In the genomic region with DNA sequence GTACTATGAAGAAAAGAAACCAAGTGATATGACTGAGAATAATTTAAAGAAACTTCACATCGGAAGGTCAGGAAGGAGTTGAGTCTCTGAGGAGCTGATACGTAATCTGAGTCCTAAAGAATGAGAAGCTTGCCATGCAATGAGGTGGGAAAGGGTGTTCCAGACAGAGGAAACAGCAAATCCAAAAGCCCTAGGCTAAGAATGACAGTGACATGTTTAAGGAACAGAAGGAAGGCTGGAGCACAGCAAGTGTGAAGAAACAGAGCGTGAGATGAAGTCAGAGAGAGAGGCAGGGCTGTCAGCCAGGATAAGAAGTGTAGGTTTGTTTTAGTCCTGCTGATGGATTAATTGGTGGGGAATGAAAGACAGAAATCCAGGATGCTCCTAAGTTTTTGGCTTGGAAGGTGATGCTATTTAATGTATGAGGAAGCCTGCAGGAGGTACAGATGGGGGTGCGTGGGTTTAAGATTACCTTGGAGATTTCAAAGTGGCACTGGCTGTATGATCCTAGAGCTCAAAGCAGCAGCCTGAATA, we compare ENCODE assay signal across 1 cellular context.
TF ChIP-seq lines count a peak whose summit lies in the region.

No MANE protein-coding gene starts in this region.

TF ChIP-seq in HEK293, 187 proteins besides CTCF, POLR2A, EP300 and RAD21 (continued from another document):
- peak; percentile 22; the same call in 1 of the 2 replicates for TF ChIP-seq PRDM10 (tag by site-specific recombination; IDR thresholded peaks at IDR 0.05)
- TF ChIP-seq, protein P1, sequence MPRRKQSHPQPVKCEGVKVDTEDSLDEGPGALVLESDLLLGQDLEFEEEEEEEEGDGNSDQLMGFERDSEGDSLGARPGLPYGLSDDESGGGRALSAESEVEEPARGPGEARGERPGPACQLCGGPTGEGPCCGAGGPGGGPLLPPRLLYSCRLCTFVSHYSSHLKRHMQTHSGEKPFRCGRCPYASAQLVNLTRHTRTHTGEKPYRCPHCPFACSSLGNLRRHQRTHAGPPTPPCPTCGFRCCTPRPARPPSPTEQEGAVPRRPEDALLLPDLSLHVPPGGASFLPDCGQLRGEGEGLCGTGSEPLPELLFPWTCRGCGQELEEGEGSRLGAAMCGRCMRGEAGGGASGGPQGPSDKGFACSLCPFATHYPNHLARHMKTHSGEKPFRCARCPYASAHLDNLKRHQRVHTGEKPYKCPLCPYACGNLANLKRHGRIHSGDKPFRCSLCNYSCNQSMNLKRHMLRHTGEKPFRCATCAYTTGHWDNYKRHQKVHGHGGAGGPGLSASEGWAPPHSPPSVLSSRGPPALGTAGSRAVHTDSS (tag by site-specific recombination; IDR thresholded peaks at IDR 0.05), result no peak
- no peak for TF ChIP-seq ZNF514 (tag by site-specific recombination; IDR thresholded peaks at IDR 0.05)
